ENCODE assay signal across 8 cellular contexts in genomic region chr6:6686748-6687601, GRCh38.
DNase-seq lines count a peak whose midpoint lies in the region; ATAC-seq, FAIRE-seq and TF ChIP-seq lines count a peak whose summit lies in the region.

No MANE protein-coding gene starts in this region.

- H3K4me3 ChIP-seq in astrocyte (ENCODE audit: insufficient read depth, low read depth, low read length) = peak overlapping the region; percentile 19
- H3K4me3 ChIP-seq in iPS-18a (ENCODE audit: low read length) = peak overlapping the region; percentile 49
- peak overlapping the region in 1 of 2 donors; percentile 38 for H3K4me3 ChIP-seq in small intestine (ENCODE audit: low read depth in 1 of 2, low read length in 2 of 2)

- no peak overlapping the region for H3K9ac ChIP-seq in astrocyte (ENCODE audit: low read length)
- H3K9ac ChIP-seq in iPS-18a (ENCODE audit: low read length) = no peak overlapping the region

- H3K4me1 ChIP-seq in astrocyte (ENCODE audit: insufficient read depth, low read length) = peaks cover 8% of the 10 kb centered on the region
- peaks cover 24% of the 10 kb centered on the region for H3K4me1 ChIP-seq in iPS-18a (ENCODE audit: control insufficient read depth, low read depth, low read length)
- H3K4me1 ChIP-seq in small intestine (ENCODE audit: control insufficient read depth in 2 of 2, insufficient read depth in 1 of 2, low read depth in 1 of 2, low read length in 1 of 2) = peaks cover 0 to 7% of the 10 kb centered on the region in 2 donors

- no peak for ATAC-seq in GM18505 (IDR thresholded peaks at IDR 0.05; ENCODE audit: unreplicated experiment)

- peak overlapping the region; percentile 65 for H2AFZ ChIP-seq in astrocyte (ENCODE audit: low read depth, low read length)

- DNase-seq in Caki2 (ENCODE audit: low read depth) (peak; percentile 99), HTR-8/SVneo (ENCODE audit: insufficient read length, low spot score) (peak; percentile 93), NCI-H748 treated with DMSO at 0.1 percent for 48 hours (lab: John Stamatoyannopoulos, UW) (peak; percentile 98), astrocyte (ENCODE audit: low read depth) (peak; percentile 52), small intestine (peak; percentile 99), pons (ENCODE audit: low spot score) (no peak)

- no peaks in the 10 kb centered on the region for H3K79me2 ChIP-seq in astrocyte (ENCODE audit: insufficient read depth, low read length)

- peak overlapping the region; percentile 90 for H3K27ac Mint-ChIP-seq in astrocyte (ENCODE audit: unreplicated experiment)

- H3K27me3 ChIP-seq in astrocyte (ENCODE audit: insufficient read depth, low read length) = no peaks in the 10 kb centered on the region
- H3K27me3 ChIP-seq in iPS-18a (ENCODE audit: control insufficient read depth, insufficient read depth, low read length) = no peaks in the 10 kb centered on the region
- peaks cover 0 to 2% of the 10 kb centered on the region in 2 donors for H3K27me3 ChIP-seq in small intestine (ENCODE audit: control insufficient read depth in 2 of 2, insufficient read depth in 2 of 2, low read length in 2 of 2)

- H3K9me3 Mint-ChIP-seq in astrocyte (ENCODE audit: unreplicated experiment) = peaks cover 2% of the 10 kb centered on the region

- no peaks in the 10 kb centered on the region for H3K36me3 Mint-ChIP-seq in astrocyte (ENCODE audit: low read depth, unreplicated experiment)

- H3K4me3 Mint-ChIP-seq in astrocyte (ENCODE audit: unreplicated experiment) = peak overlapping the region; percentile 86

- peaks cover 26% of the 10 kb centered on the region for H3K4me1 Mint-ChIP-seq in astrocyte (ENCODE audit: low read depth, unreplicated experiment)

- WGBS in small intestine, 3 donors = 12 to 41% (median 23%) methylated on average over 25 to 26 of the region's 26 CpGs

- H4K20me1 ChIP-seq in astrocyte (ENCODE audit: insufficient read depth, low read length) = no peaks in the 10 kb centered on the region

- H3K27ac ChIP-seq in astrocyte (ENCODE audit: low read depth, low read length) = no peak overlapping the region
- peak overlapping the region; percentile 74 for H3K27ac ChIP-seq in iPS-18a (ENCODE audit: low read length)
- H3K27ac ChIP-seq in small intestine (ENCODE audit: low read depth in 1 of 2, low read length in 1 of 2) = peak overlapping the region; percentile 83 to 87

- FAIRE-seq in HTR-8/SVneo (lab: Jason Lieb, UNC) (peak; percentile 58), astrocyte (lab: Jason Lieb, UNC) (no peak), small intestine (lab: Jason Lieb, UNC) (no peak)

- TF ChIP-seq POLR2A in GM18505 (IDR thresholded peaks at IDR 0.05; ENCODE audit: borderline replicate concordance, extremely low read depth, insufficient read depth, insufficient read length) = no peak

- H3K36me3 ChIP-seq in astrocyte (ENCODE audit: insufficient read depth, low read length) (no peaks in the 10 kb centered on the region), iPS-18a (ENCODE audit: control insufficient read depth, low read depth, low read length) (no peaks in the 10 kb centered on the region), small intestine (ENCODE audit: control insufficient read depth in 2 of 2, insufficient read depth in 2 of 2, low read length in 2 of 2) (no peaks in the 10 kb centered on the region)

- H3K4me2 ChIP-seq in astrocyte (ENCODE audit: low read length) = peak overlapping the region; percentile 69

- H3K9me3 ChIP-seq in astrocyte (ENCODE audit: insufficient read depth, low read depth, low read length) = no peaks in the 10 kb centered on the region
- H3K9me3 ChIP-seq in iPS-18a (ENCODE audit: control insufficient read depth, low read depth, low read length) = no peaks in the 10 kb centered on the region
- H3K9me3 ChIP-seq in small intestine (ENCODE audit: control insufficient read depth, low read depth) = no peaks in the 10 kb centered on the region

- no peak for TF ChIP-seq CTCF in astrocyte (IDR thresholded peaks at IDR 0.05; ENCODE audit: insufficient read depth, low read depth, low read length)

- in situ Hi-C loops in Caki2 (cut with HindIII; ENCODE audit: low pct_unique_long_range_greater_than_20kb, low sequenced_read_pairs) = no loop called here

- peaks cover 4% of the 10 kb centered on the region for H3K27me3 Mint-ChIP-seq in astrocyte (ENCODE audit: low read depth, unreplicated experiment)
